Comparison of ENCODE assay signal across 1 cellular context in genomic region chr19:1513492-1514294, GRCh38.
A peak's percentile ranks its signal among the peaks of the same experiment; 100 is the strongest.
TF ChIP-seq lines count a peak whose summit lies in the region.

No MANE protein-coding gene starts in this region.

TF ChIP-seq in HepG2, 621 proteins besides CTCF, POLR2A, EP300 and RAD21 (continued from another document):
- 0 out of 2 replicates have a peak, but pooled peaks have one; percentile 34 for TF ChIP-seq ZNF350 (CRISPR knock-in tag; IDR thresholded peaks at IDR 0.05; ENCODE audit: borderline replicate concordance, low read depth)
- no peak for TF ChIP-seq ZNF609 (CRISPR knock-in tag; IDR thresholded peaks at IDR 0.05; ENCODE audit: borderline replicate concordance)
- TF ChIP-seq RFXAP (CRISPR knock-in tag; IDR thresholded peaks at IDR 0.05; ENCODE audit: borderline replicate concordance): no peak
- TF ChIP-seq, protein P1, sequence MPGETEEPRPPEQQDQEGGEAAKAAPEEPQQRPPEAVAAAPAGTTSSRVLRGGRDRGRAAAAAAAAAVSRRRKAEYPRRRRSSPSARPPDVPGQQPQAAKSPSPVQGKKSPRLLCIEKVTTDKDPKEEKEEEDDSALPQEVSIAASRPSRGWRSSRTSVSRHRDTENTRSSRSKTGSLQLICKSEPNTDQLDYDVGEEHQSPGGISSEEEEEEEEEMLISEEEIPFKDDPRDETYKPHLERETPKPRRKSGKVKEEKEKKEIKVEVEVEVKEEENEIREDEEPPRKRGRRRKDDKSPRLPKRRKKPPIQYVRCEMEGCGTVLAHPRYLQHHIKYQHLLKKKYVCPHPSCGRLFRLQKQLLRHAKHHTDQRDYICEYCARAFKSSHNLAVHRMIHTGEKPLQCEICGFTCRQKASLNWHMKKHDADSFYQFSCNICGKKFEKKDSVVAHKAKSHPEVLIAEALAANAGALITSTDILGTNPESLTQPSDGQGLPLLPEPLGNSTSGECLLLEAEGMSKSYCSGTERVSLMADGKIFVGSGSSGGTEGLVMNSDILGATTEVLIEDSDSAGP (CRISPR knock-in tag; IDR thresholded peaks at IDR 0.05; ENCODE audit: borderline replicate concordance): peak; percentile 16; the same call in 1 of the 2 replicates
- 0 out of 2 replicates have a peak, but pooled peaks have one; percentile 43 for TF ChIP-seq ZNF260 (CRISPR knock-in tag; IDR thresholded peaks at IDR 0.05; ENCODE audit: borderline replicate concordance, low read depth)
- TF ChIP-seq ZNF629 (CRISPR knock-in tag; conservative IDR thresholded peaks at IDR 0.05): peak; percentile 70
- no peak for TF ChIP-seq ZNF34 (CRISPR knock-in tag; IDR thresholded peaks at IDR 0.05; ENCODE audit: borderline replicate concordance)
- TF ChIP-seq ZNF501 (CRISPR knock-in tag; IDR thresholded peaks at IDR 0.05): 0 out of 2 replicates have a peak, but pooled peaks have one; percentile 45
- TF ChIP-seq ZNF263 (CRISPR knock-in tag; IDR thresholded peaks at IDR 0.05): no peak
- TF ChIP-seq HNRNPK (IDR thresholded peaks at IDR 0.05; ENCODE audit: low read depth, low read length, poor library complexity, severe bottlenecking): peak; percentile 55
- 0 out of 2 replicates have a peak, but pooled peaks have one; percentile 40 for TF ChIP-seq ZNF790 (CRISPR knock-in tag; IDR thresholded peaks at IDR 0.05; ENCODE audit: borderline replicate concordance)
- TF ChIP-seq SRSF9 (IDR thresholded peaks at IDR 0.05; ENCODE audit: borderline replicate concordance, insufficient read depth, low read depth, low read length, poor library complexity, severe bottlenecking): no peak
- TF ChIP-seq ZNF441 (CRISPR knock-in tag; IDR thresholded peaks at IDR 0.05; ENCODE audit: borderline replicate concordance): no peak
- 0 out of 2 replicates have a peak, but pooled peaks have one; percentile 49 for TF ChIP-seq HNRNPL (IDR thresholded peaks at IDR 0.05; ENCODE audit: low read depth, low read length)
- TF ChIP-seq MTA1 (CRISPR knock-in tag; IDR thresholded peaks at IDR 0.05; ENCODE audit: borderline replicate concordance): 0 out of 2 replicates have a peak, but pooled peaks have one; percentile 17
- TF ChIP-seq, protein P2, sequence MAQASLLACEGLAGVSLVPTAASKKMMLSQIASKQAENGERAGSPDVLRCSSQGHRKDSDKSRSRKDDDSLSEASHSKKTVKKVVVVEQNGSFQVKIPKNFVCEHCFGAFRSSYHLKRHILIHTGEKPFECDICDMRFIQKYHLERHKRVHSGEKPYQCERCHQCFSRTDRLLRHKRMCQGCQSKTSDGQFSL (CRISPR knock-in tag; IDR thresholded peaks at IDR 0.05): 0 out of 2 replicates have a peak, but pooled peaks have one; percentile 33
- TF ChIP-seq HNRNPLL (IDR thresholded peaks at IDR 0.05; ENCODE audit: low read depth, low read length, poor library complexity, severe bottlenecking): peak; percentile 22
- TF ChIP-seq ZMYM2 (CRISPR knock-in tag; IDR thresholded peaks at IDR 0.05): peak; percentile 86; the same call in 1 of the 2 replicates
- peak; percentile 73 for TF ChIP-seq CBX1 (IDR thresholded peaks at IDR 0.05; ENCODE audit: low read depth)
